In the genomic region with DNA sequence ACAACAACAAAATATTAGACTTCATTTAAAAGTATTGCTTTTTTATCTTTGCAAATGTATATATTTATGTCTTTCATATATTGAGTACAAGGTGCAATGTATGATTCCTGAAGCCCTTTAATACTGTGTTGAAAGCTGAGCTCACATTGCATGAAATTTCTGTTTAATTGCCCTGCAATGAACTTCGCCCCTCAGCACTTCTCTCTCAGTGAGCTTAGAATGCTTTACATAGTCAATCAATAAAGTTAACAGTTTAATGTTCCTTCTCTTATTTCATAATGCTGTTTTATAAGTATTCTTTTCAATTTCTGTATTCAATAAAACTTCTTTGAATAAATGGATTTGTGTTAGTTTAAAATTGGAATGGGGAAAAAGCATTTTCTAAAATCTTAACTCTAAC, we compare ENCODE assay signal across 18 cellular contexts.
DNase-seq lines count a peak whose midpoint lies in the region; ATAC-seq and TF ChIP-seq lines count a peak whose summit lies in the region.
"Had no signal": no experiment of that assay in that cellular context is flagged by ENCODE, and none has a peak within 500 bp of the region (broad histone marks: within the 10 kb centered on the region; RNA-seq: fewer than 3 reads in every experiment).

No MANE protein-coding gene starts in this region.

- peaks cover 0 to 2% (median 0%) of the 10 kb centered on the region in 3 donors for H3K27me3 Mint-ChIP-seq in immature natural killer cell (ENCODE audit: low read depth in 3 of 3)
- H3K27me3 Mint-ChIP-seq: CD4-positive, alpha-beta T cell had no signal

- WGBS in liver: 33% methylated on average over 1 of the region's 1 CpG

- H3K4me3 Mint-ChIP-seq in immature natural killer cell: no peak overlapping the region
- H3K4me3 Mint-ChIP-seq: B cell; CD4-positive, alpha-beta T cell; CD8-positive, alpha-beta T cell had no signal

- no peaks in the 10 kb centered on the region for H3K27me3 ChIP-seq in liver (ENCODE audit: control insufficient read depth in 4 of 4, insufficient read depth in 4 of 4, low read length in 3 of 4)
- H3K27me3 ChIP-seq: BLaER1 treated with 17β-estradiol and CSF1 and Interleukin-3, amounts not matched to agents 10 nM and 100 nM had no signal

- no peaks in the 10 kb centered on the region for H3K36me3 Mint-ChIP-seq in immature natural killer cell
- H3K36me3 Mint-ChIP-seq: CD8-positive, alpha-beta T cell had no signal

- peak; percentile 37 to 39 for TF ChIP-seq RAD21 in liver (IDR thresholded peaks at IDR 0.05)

- ATAC-seq in left lobe of liver: peak; percentile 89
- ATAC-seq: A549; CD8-positive, alpha-beta T cell had no signal

- no peak overlapping the region for H3K27ac ChIP-seq in liver (ENCODE audit: low read depth in 1 of 2, low read length in 2 of 2)
- H3K27ac ChIP-seq: 22Rv1; A549; BLaER1 treated with 17β-estradiol and CSF1 and Interleukin-3, amounts not matched to agents 10 nM and 100 nM; C4-2B had no signal

- no peaks in the 10 kb centered on the region for H3K4me1 Mint-ChIP-seq in immature natural killer cell
- H3K4me1 Mint-ChIP-seq: B cell had no signal

- no peak overlapping the region for H3K9ac ChIP-seq in liver (ENCODE audit: low read depth in 1 of 2, low read length in 2 of 2)
- H3K9ac ChIP-seq: BLaER1 treated with 17β-estradiol and CSF1 and Interleukin-3, amounts not matched to agents 10 nM and 100 nM had no signal

- no peaks in the 10 kb centered on the region for H3K36me3 ChIP-seq in liver (ENCODE audit: control insufficient read depth in 4 of 4, insufficient read depth in 3 of 4, low read depth in 1 of 4, low read length in 3 of 4)
- H3K36me3 ChIP-seq: BLaER1 treated with 17β-estradiol and CSF1 and Interleukin-3, amounts not matched to agents 10 nM and 100 nM had no signal

- H3K9me3 Mint-ChIP-seq in immature natural killer cell: peaks cover 3 to 33% (median 8%) of the 10 kb centered on the region in 6 donors

- DNase-seq in HuH-7 (ENCODE audit: low spot score) (peak; percentile 26), left lobe of liver (ENCODE audit: low spot score) (peak; percentile 52), immature natural killer cell (no peak), NCI-H226 (no peak)
- no peak for DNase-seq in stimulated activated CD4-positive, alpha-beta T cell treated with anti-CD3 and anti-CD28 coated beads, Interleukin-4, amount 100 ng/mL, for 1 hour
- DNase-seq: AML-193; Caco-2; Calu3; CD4-positive, alpha-beta T cell; CD8-positive, alpha-beta T cell; DMS79 treated with DMSO at 0.1 percent for 48 hours; GF-D8 had no signal

- peaks cover 3 to 16% (median 10%) of the 10 kb centered on the region in 4 donors for H3K4me1 ChIP-seq in liver (ENCODE audit: control insufficient read depth in 4 of 4, insufficient read depth in 4 of 4, low read length in 3 of 4)
- H3K4me1 ChIP-seq: A549; BLaER1 treated with 17β-estradiol and CSF1 and Interleukin-3, amounts not matched to agents 10 nM and 100 nM; Caco-2 had no signal

- TF ChIP-seq CTCF in liver (IDR thresholded peaks at IDR 0.05; ENCODE audit: low read depth, low read length, missing input control): no peak

- H3K9me3 ChIP-seq in liver (ENCODE audit: control insufficient read depth in 4 of 4, low read length in 3 of 4): no peaks in the 10 kb centered on the region
- H3K9me3 ChIP-seq: A549, Caco-2 had no signal

- no peak overlapping the region for H3K27ac Mint-ChIP-seq in immature natural killer cell
- H3K27ac Mint-ChIP-seq: B cell; CD4-positive, alpha-beta T cell; CD8-positive, alpha-beta T cell had no signal

- no peak overlapping the region for H3K4me3 ChIP-seq in liver (ENCODE audit: low read depth in 1 of 3, low read length in 3 of 3)
- H3K4me3 ChIP-seq: A549; BLaER1 treated with 17β-estradiol and CSF1 and Interleukin-3, amounts not matched to agents 10 nM and 100 nM had no signal

TF ChIP-seq in liver, 16 proteins besides CTCF, POLR2A, EP300 and RAD21:
- peak; percentile 48 for TF ChIP-seq YY1 (IDR thresholded peaks at IDR 0.05)
- TF ChIP-seq SP1 (IDR thresholded peaks at IDR 0.05): peak; percentile 89
- TF ChIP-seq, protein P1, sequence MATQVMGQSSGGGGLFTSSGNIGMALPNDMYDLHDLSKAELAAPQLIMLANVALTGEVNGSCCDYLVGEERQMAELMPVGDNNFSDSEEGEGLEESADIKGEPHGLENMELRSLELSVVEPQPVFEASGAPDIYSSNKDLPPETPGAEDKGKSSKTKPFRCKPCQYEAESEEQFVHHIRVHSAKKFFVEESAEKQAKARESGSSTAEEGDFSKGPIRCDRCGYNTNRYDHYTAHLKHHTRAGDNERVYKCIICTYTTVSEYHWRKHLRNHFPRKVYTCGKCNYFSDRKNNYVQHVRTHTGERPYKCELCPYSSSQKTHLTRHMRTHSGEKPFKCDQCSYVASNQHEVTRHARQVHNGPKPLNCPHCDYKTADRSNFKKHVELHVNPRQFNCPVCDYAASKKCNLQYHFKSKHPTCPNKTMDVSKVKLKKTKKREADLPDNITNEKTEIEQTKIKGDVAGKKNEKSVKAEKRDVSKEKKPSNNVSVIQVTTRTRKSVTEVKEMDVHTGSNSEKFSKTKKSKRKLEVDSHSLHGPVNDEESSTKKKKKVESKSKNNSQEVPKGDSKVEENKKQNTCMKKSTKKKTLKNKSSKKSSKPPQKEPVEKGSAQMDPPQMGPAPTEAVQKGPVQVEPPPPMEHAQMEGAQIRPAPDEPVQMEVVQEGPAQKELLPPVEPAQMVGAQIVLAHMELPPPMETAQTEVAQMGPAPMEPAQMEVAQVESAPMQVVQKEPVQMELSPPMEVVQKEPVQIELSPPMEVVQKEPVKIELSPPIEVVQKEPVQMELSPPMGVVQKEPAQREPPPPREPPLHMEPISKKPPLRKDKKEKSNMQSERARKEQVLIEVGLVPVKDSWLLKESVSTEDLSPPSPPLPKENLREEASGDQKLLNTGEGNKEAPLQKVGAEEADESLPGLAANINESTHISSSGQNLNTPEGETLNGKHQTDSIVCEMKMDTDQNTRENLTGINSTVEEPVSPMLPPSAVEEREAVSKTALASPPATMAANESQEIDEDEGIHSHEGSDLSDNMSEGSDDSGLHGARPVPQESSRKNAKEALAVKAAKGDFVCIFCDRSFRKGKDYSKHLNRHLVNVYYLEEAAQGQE (IDR thresholded peaks at IDR 0.05): peak; percentile 70
- peak; percentile 87 for TF ChIP-seq HNF4G (IDR thresholded peaks at IDR 0.05)
- TF ChIP-seq TAF1 (conservative IDR thresholded peaks at IDR 0.05): no peak
- no peak for TF ChIP-seq EGR1 (IDR thresholded peaks at IDR 0.05; ENCODE audit: low read depth in 2 of 2)
- TF ChIP-seq RXRA (IDR thresholded peaks at IDR 0.05): peak; percentile 82 to 85
- peak; percentile 43 to 56 for TF ChIP-seq JUND (IDR thresholded peaks at IDR 0.05)
- TF ChIP-seq HNF4A (conservative IDR thresholded peaks at IDR 0.05): peak; percentile 94 to 95
- peak; percentile 35 for TF ChIP-seq ATF3 (IDR thresholded peaks at IDR 0.05)

Comparison
In these comparisons a context has a peak if more than half of its experiments do, and no peak if none do; other contexts are left out.
1. DNase-seq: peak in HuH-7 (single experiment) and left lobe of liver (single experiment); none in immature natural killer cell (0 of 3), NCI-H226 (single experiment) and stimulated activated CD4-positive, alpha-beta T cell treated with anti-CD3 and anti-CD28 coated beads, Interleukin-4, amount 100 ng/mL, for 1 hour (single experiment).